In genomic region chr13:27125357-27126282, GRCh38 we compare ENCODE assay signal across 1 cellular context.
TF ChIP-seq lines count a peak whose summit lies in the region.

No MANE protein-coding gene starts in this region.

TF ChIP-seq in K562, 482 proteins besides CTCF, POLR2A, EP300 and RAD21 (continued from another document and continues in another):
- TF ChIP-seq CHD7 (IDR thresholded peaks at IDR 0.05; ENCODE audit: low read depth, low read length) (no peak), YBX1 (IDR thresholded peaks at IDR 0.05) (no peak), MITF (IDR thresholded peaks at IDR 0.05) (no peak), ZNF589 (CRISPR knock-in tag; IDR thresholded peaks at IDR 0.05; ENCODE audit: low read depth) (0 out of 2 replicates have a peak, but pooled peaks have one; percentile 30), ZBTB7A (IDR thresholded peaks at IDR 0.05; ENCODE audit: borderline replicate concordance, control insufficient read depth, low read depth, low read length) (peak; percentile 33; the same call in 1 of the 2 replicates), ZNF785 (CRISPR knock-in tag; IDR thresholded peaks at IDR 0.05) (no peak), ZNF212 (CRISPR knock-in tag; IDR thresholded peaks at IDR 0.05) (no peak), TSC22D4 (tag; IDR thresholded peaks at IDR 0.05) (no peak), ARID3A (IDR thresholded peaks at IDR 0.05; ENCODE audit: borderline replicate concordance, low read depth, low read length) (no peak), SNAPC5 (CRISPR knock-in tag; IDR thresholded peaks at IDR 0.05) (no peak), NBN (IDR thresholded peaks at IDR 0.05; ENCODE audit: low read depth) (no peak), MEF2D (tag; conservative IDR thresholded peaks at IDR 0.05; ENCODE audit: low read depth) (no peak), MEIS2 (IDR thresholded peaks at IDR 0.05; ENCODE audit: partially characterized antibody) (peak; percentile 81), KDM2B (CRISPR knock-in tag; IDR thresholded peaks at IDR 0.05) (no peak), ZNF280A (IDR thresholded peaks at IDR 0.05; ENCODE audit: low read depth, partially characterized antibody) (no peak), KLF6 (CRISPR knock-in tag; IDR thresholded peaks at IDR 0.05; ENCODE audit: borderline replicate concordance) (no peak), RB1 (IDR thresholded peaks at IDR 0.05; ENCODE audit: low read depth) (no peak), DIDO1 (tag; IDR thresholded peaks at IDR 0.05; ENCODE audit: low read depth) (no peak), TEAD1 (CRISPR knock-in tag; IDR thresholded peaks at IDR 0.05) (peak in 1 of 2 experiments; percentile 76; a peak in 1 of 4 replicates), ERF (CRISPR knock-in tag; IDR thresholded peaks at IDR 0.05) (no peak), ZFP36 (IDR thresholded peaks at IDR 0.05; ENCODE audit: low read depth, low read length, partially characterized antibody) (no peak), ZMIZ1 (IDR thresholded peaks at IDR 0.05; ENCODE audit: low read depth in 2 of 2, low read length in 2 of 2) (no peak), RNF2 (IDR thresholded peaks at IDR 0.05) (no peak), HDAC6 (IDR thresholded peaks at IDR 0.05; ENCODE audit: low read depth, low read length) (no peak), ZNF77 (CRISPR knock-in tag; IDR thresholded peaks at IDR 0.05) (no peak), SLC30A9 (CRISPR knock-in tag; IDR thresholded peaks at IDR 0.05) (no peak), PHB (CRISPR knock-in tag; IDR thresholded peaks at IDR 0.05) (no peak), ZNF384 (IDR thresholded peaks at IDR 0.05; ENCODE audit: low read depth, low read length) (no peak), HNRNPLL (IDR thresholded peaks at IDR 0.05; ENCODE audit: low read depth, low read length, poor library complexity, severe bottlenecking) (no peak), NUFIP1 (IDR thresholded peaks at IDR 0.05; ENCODE audit: partially characterized antibody) (no peak), ZNF41 (CRISPR knock-in tag; conservative IDR thresholded peaks at IDR 0.05) (no peak), MYNN (IDR thresholded peaks at IDR 0.05) (no peak), MYNN (CRISPR knock-in tag; IDR thresholded peaks at IDR 0.05) (no peak), ZNF354B (CRISPR knock-in tag; IDR thresholded peaks at IDR 0.05) (no peak), ZNF277 (CRISPR knock-in tag; IDR thresholded peaks at IDR 0.05; ENCODE audit: borderline replicate concordance) (no peak), ZNF707 (CRISPR knock-in tag; conservative IDR thresholded peaks at IDR 0.05) (no peak), ESRRB (CRISPR knock-in tag; IDR thresholded peaks at IDR 0.05; ENCODE audit: borderline replicate concordance) (no peak), ZNF316 (IDR thresholded peaks at IDR 0.05) (no peak), SIN3B (IDR thresholded peaks at IDR 0.05; ENCODE audit: low read depth) (no peak), ZNF134 (CRISPR knock-in tag; conservative IDR thresholded peaks at IDR 0.05) (no peak), STAT5B (CRISPR knock-in tag; IDR thresholded peaks at IDR 0.05) (no peak), SAP30 (IDR thresholded peaks at IDR 0.05; ENCODE audit: borderline replicate concordance, insufficient read depth, low read depth, low read length, poor library complexity, severe bottlenecking) (no peak), ZNF395 (CRISPR knock-in tag; IDR thresholded peaks at IDR 0.05) (no peak), TBL1XR1 (IDR thresholded peaks at IDR 0.05; ENCODE audit: low read length in 2 of 2) (0 out of 4 replicates have a peak, but pooled peaks of 1 of the 2 experiments have one; percentile 9)
